Comparison of ENCODE assay signal across 9 cellular contexts in genomic region chr1:32742132-32742947, GRCh38. TPM values are rescaled to one million over a fixed set of nuclear protein-coding genes. Genes with fewer than 3 reads are reported as not detected.
DNase-seq lines count a peak whose midpoint lies in the region; ATAC-seq and TF ChIP-seq lines count a peak whose summit lies in the region.
"Had no signal": no experiment of that assay in that cellular context is flagged by ENCODE, and none has a peak within 500 bp of the region (broad histone marks: within the 10 kb centered on the region; RNA-seq: fewer than 3 reads in every experiment).

No MANE protein-coding gene starts in this region.

- 9% methylated on average over 26 of the region's 32 CpGs for WGBS in smooth muscle cell (ENCODE audit: low lambda C conversion rate)

- peak overlapping the region; percentile 51 for H3K9ac ChIP-seq in smooth muscle cell (ENCODE audit: low read depth)

- H3K27ac Mint-ChIP-seq in activated naive CD8-positive, alpha-beta T cell: no peak overlapping the region

- no peaks in the 10 kb centered on the region for H3K27me3 ChIP-seq in smooth muscle cell (ENCODE audit: low read depth)

- ATAC-seq in HG03565 (IDR thresholded peaks at IDR 0.05; ENCODE audit: unreplicated experiment) (no peak), HG02938 (IDR thresholded peaks at IDR 0.05; ENCODE audit: unreplicated experiment) (no peak)

- H3K36me3 Mint-ChIP-seq in activated naive CD8-positive, alpha-beta T cell: no peaks in the 10 kb centered on the region

- no peak for TF ChIP-seq CTCF in smooth muscle cell (IDR thresholded peaks at IDR 0.05; ENCODE audit: borderline replicate concordance, insufficient read depth, poor library complexity, severe bottlenecking)

- H2AFZ ChIP-seq in smooth muscle cell (ENCODE audit: low read depth): peak overlapping the region; percentile 77

- H3K4me2 ChIP-seq in smooth muscle cell: peak overlapping the region; percentile 98

- no peaks in the 10 kb centered on the region for H3K4me1 Mint-ChIP-seq in activated naive CD8-positive, alpha-beta T cell (ENCODE audit: low read depth)

- H3K4me3 ChIP-seq in iPS-18c (ENCODE audit: insufficient read depth, low read depth, low read length) (peak overlapping the region; percentile 73), smooth muscle cell (peak overlapping the region; percentile 67)

- H3K9me3 ChIP-seq in iPS-18c (ENCODE audit: control insufficient read depth, insufficient read depth, low read length) (no peaks in the 10 kb centered on the region), smooth muscle cell (replicated peaks; ENCODE audit: low read depth) (no peaks in the 10 kb centered on the region)

- no peaks in the 10 kb centered on the region for H4K20me1 ChIP-seq in smooth muscle cell (ENCODE audit: low read depth)

- H3K4me1 ChIP-seq in smooth muscle cell (ENCODE audit: low read depth): peaks cover 13% of the 10 kb centered on the region

- peak; percentile 62 for DNase-seq in DMS53 (lab: John Stamatoyannopoulos, UW)
- no peak for DNase-seq in DMS53 treated with DMSO at 0.1 percent for 48 hours (lab: John Stamatoyannopoulos, UW; ENCODE audit: unreplicated experiment)
- DNase-seq in smooth muscle cell (lab: John Stamatoyannopoulos, UW; ENCODE audit: unreplicated experiment): no peak
- no peak for DNase-seq in activated CD4-positive, CD25-positive, alpha-beta regulatory T cell treated with anti-CD3 and anti-CD28 coated beads, Interleukin-2, amount 50 U/mL, for 72 hours

- H3K9me3 Mint-ChIP-seq in activated naive CD8-positive, alpha-beta T cell (ENCODE audit: low read depth): no peaks in the 10 kb centered on the region

- peak overlapping the region; percentile 61 for H3K4me3 Mint-ChIP-seq in activated naive CD8-positive, alpha-beta T cell

- H3K36me3 ChIP-seq in smooth muscle cell (ENCODE audit: low read depth): no peaks in the 10 kb centered on the region

- H3K27ac ChIP-seq in smooth muscle cell (ENCODE audit: low read depth): peak overlapping the region; percentile 11

- no peaks in the 10 kb centered on the region for H3K79me2 ChIP-seq in smooth muscle cell (ENCODE audit: low read depth)

- peaks cover 7% of the 10 kb centered on the region for H3K27me3 Mint-ChIP-seq in activated naive CD8-positive, alpha-beta T cell

- H3F3A ChIP-seq in smooth muscle cell (ENCODE audit: low read depth): no peaks in the 10 kb centered on the region

RNA-seq across cellular contexts. Expression of gene SYNC, which starts 39.8 kb away (rescaled TPM):
- total RNA-seq in smooth muscle cell: 4.4 and 6.2 TPM in 2 replicates
- 4.6 and 4.9 TPM in 2 replicates for polyA plus RNA-seq in smooth muscle cell
- total RNA-seq: activated CD8-positive, alpha-beta memory T cell treated with anti-CD3 and anti-CD28 coated beads for 36 hours had no signal
